In the genomic region with DNA sequence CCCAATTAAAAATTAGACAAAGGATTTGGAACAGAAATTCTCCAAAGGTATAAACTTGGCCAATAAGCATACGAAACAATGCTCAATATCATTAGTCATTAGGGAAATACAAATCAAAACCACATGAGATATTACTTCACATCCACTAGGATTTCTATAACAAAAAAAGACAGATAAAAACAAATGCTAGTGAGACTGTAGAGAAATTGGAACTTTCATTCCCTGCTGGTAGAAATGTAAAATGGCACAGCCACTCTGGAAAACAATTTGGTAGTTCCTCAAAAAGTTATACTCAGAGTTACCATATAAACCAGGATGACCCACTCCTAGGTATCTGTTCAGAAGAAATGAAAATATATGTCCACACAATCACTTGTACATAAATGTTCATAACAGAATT, we compare ENCODE assay signal across 25 cellular contexts.
A peak's percentile ranks its signal among the peaks of the same experiment; 100 is the strongest.
DNase-seq lines count a peak whose midpoint lies in the region; ATAC-seq, FAIRE-seq and TF ChIP-seq lines count a peak whose summit lies in the region.
"Had no signal": no experiment of that assay in that cellular context is flagged by ENCODE, and none has a peak within 500 bp of the region (broad histone marks: within the 10 kb centered on the region; RNA-seq: fewer than 3 reads in every experiment).

No MANE protein-coding gene starts in this region.

- no peak overlapping the region for H3K4me3 ChIP-seq in astrocyte (ENCODE audit: insufficient read depth, low read depth, low read length)
- no peak overlapping the region for H3K4me3 ChIP-seq in fibroblast of lung (replicated peaks in 1 of 4; ENCODE audit: control extremely low read depth in 1 of 4, insufficient read depth in 1 of 4, low read depth in 3 of 4, low read length in 4 of 4)
- H3K4me3 ChIP-seq in sigmoid colon: no peak overlapping the region
- H3K4me3 ChIP-seq: Peyer's patch had no signal

- H4K20me1 ChIP-seq in astrocyte (ENCODE audit: insufficient read depth, low read length): peaks cover 56% of the 10 kb centered on the region
- H4K20me1 ChIP-seq in fibroblast of lung (ENCODE audit: control insufficient read depth, extremely low read depth, insufficient read depth, low read length): no peaks in the 10 kb centered on the region

- H3K4me1 ChIP-seq in astrocyte (ENCODE audit: insufficient read depth, low read length) (peaks cover 18% of the 10 kb centered on the region), fibroblast of lung (ENCODE audit: control insufficient read depth, extremely low read depth, insufficient read depth, low read length) (peaks cover 12% of the 10 kb centered on the region), sigmoid colon (peaks cover 0 to 63% (median 55%) of the 10 kb centered on the region in 4 donors)

- peaks cover 27% of the 10 kb centered on the region for H3K36me3 Mint-ChIP-seq in astrocyte (ENCODE audit: low read depth, unreplicated experiment)
- H3K36me3 Mint-ChIP-seq: CD8-positive, alpha-beta memory T cell had no signal

- H3K27ac Mint-ChIP-seq in astrocyte (ENCODE audit: unreplicated experiment): no peak overlapping the region
- H3K27ac Mint-ChIP-seq: activated naive CD8-positive, alpha-beta T cell treated with anti-CD3 and anti-CD28 coated beads, Interleukin-2, amount 10 ng/mL, durations not matched to agents 7 days and 5 days; activated T-helper 17 cell treated with anti-CD3 and anti-CD28 coated beads, Interleukin-2, amount 50 U/mL, for 72 hours; CD8-positive, alpha-beta memory T cell; naive thymus-derived CD4-positive, alpha-beta T cell; T-helper 1 cell treated with Interleukin-12 subunit alpha and Interleukin-12 subunit beta and Interleukin-4 antibody, amounts not matched to agents 30 μg/mL and 1 μg/mL, for 36 hours had no signal

- intact Hi-C loops in sigmoid colon (cut with DNase I): no loop called here
- intact Hi-C loops in left colon (cut with DNase I, micrococcal nuclease): no loop called here

- H3K4me3 Mint-ChIP-seq in astrocyte (ENCODE audit: unreplicated experiment): no peak overlapping the region
- H3K4me3 Mint-ChIP-seq: activated naive CD8-positive, alpha-beta T cell treated with anti-CD3 and anti-CD28 coated beads, Interleukin-2, amount 10 ng/mL, durations not matched to agents 7 days and 5 days; activated T-helper 17 cell treated with anti-CD3 and anti-CD28 coated beads, Interleukin-2, amount 50 U/mL, for 72 hours; CD8-positive, alpha-beta memory T cell; naive thymus-derived CD4-positive, alpha-beta T cell; T-helper 1 cell treated with Interleukin-12 subunit alpha and Interleukin-12 subunit beta and Interleukin-4 antibody, amounts not matched to agents 30 μg/mL and 1 μg/mL, for 36 hours had no signal

- H3K4me1 Mint-ChIP-seq in astrocyte (ENCODE audit: low read depth, unreplicated experiment): peaks cover 24% of the 10 kb centered on the region
- H3K4me1 Mint-ChIP-seq: activated naive CD8-positive, alpha-beta T cell treated with anti-CD3 and anti-CD28 coated beads, Interleukin-2, amount 10 ng/mL, durations not matched to agents 7 days and 5 days; activated T-helper 17 cell treated with anti-CD3 and anti-CD28 coated beads, Interleukin-2, amount 50 U/mL, for 72 hours; CD8-positive, alpha-beta memory T cell; naive thymus-derived CD4-positive, alpha-beta T cell had no signal

- peak; percentile 31 for DNase-seq in EH (ENCODE audit: low read depth)
- DNase-seq in astrocyte (ENCODE audit: low read depth): no peak
- peak in 1 of 2 donors; percentile 12 for DNase-seq in fibroblast of lung (ENCODE audit: low read depth in 2 of 2)
- DNase-seq in sigmoid colon: no peak
- DNase-seq in NCI-H2029 (lab: John Stamatoyannopoulos, UW): no peak
- DNase-seq in activated CD4-positive, alpha-beta T cell treated with anti-CD3 and anti-CD28 coated beads, Interleukin-2, amount 50 U/mL, for 4 hours: no peak
- DNase-seq in HTR-8/SVneo (ENCODE audit: insufficient read length, low spot score): no peak
- DNase-seq in left colon: no peak
- DNase-seq: activated CD4-positive, alpha-beta T cell treated with anti-CD3 and anti-CD28 coated beads for 48 hours; activated naive CD8-positive, alpha-beta T cell treated with anti-CD3 and anti-CD28 coated beads, Interleukin-2, amount 10 ng/mL, durations not matched to agents 7 days and 5 days; brain microvascular endothelial cell; CD8-positive, alpha-beta memory T cell; DMS153; GDM1; mesendoderm; naive thymus-derived CD4-positive, alpha-beta T cell; NCI-H1417; Peyer's patch; substantia nigra had no signal

- no peak overlapping the region for H3K4me2 ChIP-seq in astrocyte (ENCODE audit: low read length)
- no peak overlapping the region for H3K4me2 ChIP-seq in fibroblast of lung (ENCODE audit: extremely low read depth, insufficient read depth, low read length)

- H3K9me3 Mint-ChIP-seq in astrocyte (ENCODE audit: unreplicated experiment): peaks cover 2% of the 10 kb centered on the region
- H3K9me3 Mint-ChIP-seq: activated T-helper 17 cell treated with anti-CD3 and anti-CD28 coated beads, Interleukin-2, amount 50 U/mL, for 72 hours; CD8-positive, alpha-beta memory T cell; T-helper 1 cell treated with Interleukin-12 subunit alpha and Interleukin-12 subunit beta and Interleukin-4 antibody, amounts not matched to agents 30 μg/mL and 1 μg/mL, for 36 hours had no signal

- 87 to 93% methylated on average over 1 of the region's 1 CpG for WGBS in sigmoid colon, 2 donors

- no peaks in the 10 kb centered on the region for H3K27me3 Mint-ChIP-seq in astrocyte (ENCODE audit: low read depth, unreplicated experiment)
- H3K27me3 Mint-ChIP-seq: activated T-helper 17 cell treated with anti-CD3 and anti-CD28 coated beads, Interleukin-2, amount 50 U/mL, for 72 hours had no signal

- H3K36me3 ChIP-seq in astrocyte (ENCODE audit: insufficient read depth, low read length) (peaks cover 2% of the 10 kb centered on the region), fibroblast of lung (ENCODE audit: control insufficient read depth, insufficient read depth, low read length) (peaks cover 2% of the 10 kb centered on the region), sigmoid colon (no peaks in the 10 kb centered on the region)
- H3K36me3 ChIP-seq: brain microvascular endothelial cell, Peyer's patch had no signal

- H3K27me3 ChIP-seq in astrocyte (ENCODE audit: insufficient read depth, low read length) (no peaks in the 10 kb centered on the region), fibroblast of lung (ENCODE audit: control insufficient read depth, insufficient read depth, low read length) (no peaks in the 10 kb centered on the region), sigmoid colon (no peaks in the 10 kb centered on the region)
- H3K27me3 ChIP-seq: brain microvascular endothelial cell, Peyer's patch had no signal

- FAIRE-seq in astrocyte (lab: Jason Lieb, UNC) (peak; percentile 37), HTR-8/SVneo (lab: Jason Lieb, UNC) (no peak)
- FAIRE-seq: endometrium, H54, urothelium cell line had no signal

- no peak for TF ChIP-seq EP300 in sigmoid colon (IDR thresholded peaks at IDR 0.05)

- TF ChIP-seq CTCF in astrocyte (IDR thresholded peaks at IDR 0.05; ENCODE audit: insufficient read depth, low read depth, low read length) (peak; percentile 14), fibroblast of lung (conservative IDR thresholded peaks at IDR 0.05 in 1 of 2, IDR thresholded peaks at IDR 0.05 in 1 of 2; ENCODE audit: low read depth in 1 of 2, low read length in 2 of 2) (peak; percentile 17 to 29), sigmoid colon (IDR thresholded peaks at IDR 0.05) (peak in 1 of 4 experiments; percentile 15)

- H3K9ac ChIP-seq in astrocyte (ENCODE audit: low read length): no peak overlapping the region
- H3K9ac ChIP-seq in fibroblast of lung (ENCODE audit: insufficient read depth, low read length): no peak overlapping the region

- H3K9me3 ChIP-seq in astrocyte (ENCODE audit: insufficient read depth, low read depth, low read length): no peaks in the 10 kb centered on the region
- no peaks in the 10 kb centered on the region for H3K9me3 ChIP-seq in fibroblast of lung (ENCODE audit: control insufficient read depth, insufficient read depth, low read depth, low read length)
- peaks cover 0 to 2% (median 0%) of the 10 kb centered on the region in 4 donors for H3K9me3 ChIP-seq in sigmoid colon
- H3K9me3 ChIP-seq: Peyer's patch had no signal

- no peak overlapping the region for H3K27ac ChIP-seq in astrocyte (ENCODE audit: low read depth, low read length)
- H3K27ac ChIP-seq in fibroblast of lung (ENCODE audit: insufficient read depth, low read length): no peak overlapping the region
- H3K27ac ChIP-seq in sigmoid colon: peak overlapping the region; percentile 70 to 97 (median 88)
- H3K27ac ChIP-seq: brain microvascular endothelial cell, Peyer's patch had no signal

- ATAC-seq in left colon: no peak
- ATAC-seq: activated T-helper 17 cell treated with anti-CD3 and anti-CD28 coated beads, Interleukin-2, amount 50 U/mL, for 72 hours; naive thymus-derived CD4-positive, alpha-beta T cell; sciatic nerve had no signal

- H2AFZ ChIP-seq in astrocyte (ENCODE audit: low read depth, low read length) (no peak overlapping the region), fibroblast of lung (ENCODE audit: low read length) (no peak overlapping the region)

- no peak for TF ChIP-seq POLR2A in sigmoid colon (IDR thresholded peaks at IDR 0.05)

- peaks cover 72% of the 10 kb centered on the region for H3K79me2 ChIP-seq in astrocyte (ENCODE audit: insufficient read depth, low read length)
- H3K79me2 ChIP-seq in fibroblast of lung (ENCODE audit: control insufficient read depth, insufficient read depth, low read length): peaks cover 21% of the 10 kb centered on the region

Comparison
In these comparisons a context has a peak if more than half of its experiments do, and no peak if none do; other contexts are left out.
1. H3K27ac ChIP-seq: peak in sigmoid colon (4 of 4); none in astrocyte (single experiment) and fibroblast of lung (single experiment).